ENCODE assay signal across 32 cellular contexts in the genomic region with DNA sequence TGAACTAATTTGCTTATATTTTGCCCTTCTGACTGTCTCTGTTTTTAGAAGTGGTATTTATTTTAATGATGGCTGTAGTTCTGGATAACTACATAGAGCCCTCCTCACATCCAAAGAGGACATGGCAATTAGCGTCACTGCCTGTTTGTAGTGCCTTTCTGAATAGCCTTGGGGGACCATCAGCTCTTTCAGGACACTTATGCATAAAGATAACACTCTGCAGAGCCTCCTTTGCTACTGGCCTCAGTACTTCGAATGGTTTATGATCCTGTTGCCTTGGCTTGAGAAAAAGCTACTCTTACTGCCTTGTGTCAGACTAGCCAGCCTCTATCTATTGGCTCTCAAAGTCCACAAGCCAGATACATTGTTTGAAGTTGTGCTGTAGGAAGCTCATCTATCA.
"Had no signal": no experiment of that assay in that cellular context is flagged by ENCODE, and none has a peak within 500 bp of the region (broad histone marks: within the 10 kb centered on the region; RNA-seq: fewer than 3 reads in every experiment).

No MANE protein-coding gene starts in this region.

- H3K4me1 ChIP-seq: esophagus muscularis mucosa, gastrocnemius medialis had no signal

- H3K27me3 ChIP-seq: brain microvascular endothelial cell, esophagus muscularis mucosa, foreskin keratinocyte, gastrocnemius medialis had no signal

- FAIRE-seq: astrocyte, bronchial epithelial cell, colon had no signal

- H3K4me3 ChIP-seq: esophagus muscularis mucosa, gastrocnemius medialis had no signal

- H3K27ac ChIP-seq: brain microvascular endothelial cell, esophagus muscularis mucosa, foreskin keratinocyte, gastrocnemius medialis, WERI-Rb-1 had no signal

- H3K36me3 ChIP-seq: brain microvascular endothelial cell, esophagus muscularis mucosa, gastrocnemius medialis, WERI-Rb-1 had no signal

- DNase-seq: activated B cell treated with CpG ODN at 0.5 μM for 24 hours; activated CD4-positive, alpha-beta T cell treated with anti-CD3 and anti-CD28 coated beads for 48 hours; activated CD4-positive, alpha-beta T cell treated with anti-CD3 and anti-CD28 coated beads, Interleukin-2, amount 50 U/mL, for 1 hour; activated CD4-positive, alpha-beta T cell treated with anti-CD3 and anti-CD28 coated beads, Interleukin-2, amount 50 U/mL, for 48 hours; activated CD8-positive, alpha-beta memory T cell treated with anti-CD3 and anti-CD28 coated beads for 24 hours; activated CD8-positive, alpha-beta T cell treated with anti-CD3 and anti-CD28 coated beads for 36 hours; activated effector memory CD4-positive, alpha-beta T cell treated with Interleukin-2 at 50 U/mL for 16 hours; activated gamma-delta T cell treated with Interleukin-2 at 50 U/mL for 16 hours; activated naive CD4-positive, alpha-beta T cell treated with anti-CD3 and anti-CD28 coated beads, Interleukin-2, amount 50 U/mL, for 16 hours; activated naive CD4-positive, alpha-beta T cell treated with Interleukin-2 at 50 U/mL for 16 hours; activated T-cell treated with anti-CD3 and anti-CD28 coated beads, Interleukin-2, amount 50 U/mL, for 4 hours; amniotic stem cell; anterior cingulate cortex; brain microvascular endothelial cell; cortex of kidney; dermis blood vessel endothelial cell; effector CD4-positive, alpha-beta T cell; effector memory CD8-positive, alpha-beta T cell; erythroblast; foreskin keratinocyte; gastrocnemius medialis; glutamatergic neuron; T-helper 1 cell; T-helper 17 cell; T1000; WERI-Rb-1 had no signal

- ATAC-seq: activated CD4-positive, CD25-positive, alpha-beta regulatory T cell treated with anti-CD3 and anti-CD28 coated beads, Interleukin-2, amount 50 U/mL, for 24 hours; activated CD8-positive, alpha-beta T cell treated with anti-CD3 and anti-CD28 coated beads for 36 hours; activated T-cell treated with anti-CD3 and anti-CD28 coated beads, Interleukin-2, amount 50 U/mL, for 4 hours; activated T-helper 17 cell treated with anti-CD3 and anti-CD28 coated beads, Interleukin-2, amount 50 U/mL, for 72 hours; effector memory CD8-positive, alpha-beta T cell; foreskin keratinocyte; gastrocnemius medialis; T-helper 17 cell had no signal

- H3K9me3 ChIP-seq: gastrocnemius medialis had no signal
